8 cellular contexts compared by ENCODE assay signal in genomic region chr1:67429528-67430357, GRCh38. TPM values are rescaled to one million over a fixed set of nuclear protein-coding genes. Genes with fewer than 3 reads are reported as not detected.
DNase-seq lines count a peak whose midpoint lies in the region; ATAC-seq and TF ChIP-seq lines count a peak whose summit lies in the region.

No MANE protein-coding gene starts in this region.

- H3K9ac ChIP-seq in ES-I3 (ENCODE audit: low read depth, low read length): peak overlapping the region; percentile 93

- 0% methylated on average over 55 to 69 of the region's 69 CpGs for WGBS in psoas muscle, 3 donors

- H3K4me3 ChIP-seq in psoas muscle: peak overlapping the region; percentile 89

- H3K36me3 ChIP-seq in ES-I3 (ENCODE audit: insufficient read depth, low read length) (peaks cover 16% of the 10 kb centered on the region), psoas muscle (ENCODE audit: insufficient read depth in 1 of 2, low read depth in 1 of 2) (peaks cover 7 to 15% of the 10 kb centered on the region in 2 donors)

- intact Hi-C loops in left cardiac atrium (cut with DNase I) (no loop called here), psoas muscle (cut with DNase I) (no loop called here)

- POLR2A ChIA-PET in HEK293T (lab: Yijun Ruan, JAX): interaction anchor here (0.6 to 3.9 kb wide), 16 partner anchors 8 to 97 kb away, joined by 3 to 36 read pairs (median 4); no protein-coding TSS in a partner anchor

- CTCF ChIA-PET in HEK293T (lab: Yijun Ruan, JAX): no interaction called here

- H3K4me1 ChIP-seq in ES-I3 (ENCODE audit: insufficient read depth, low read length): peaks cover 7% of the 10 kb centered on the region; the same call in 1 of the 2 replicates
- peaks cover 55% of the 10 kb centered on the region for H3K4me1 ChIP-seq in psoas muscle

- H3K9me3 ChIP-seq in ES-I3 (ENCODE audit: control insufficient read depth, insufficient read depth, low read length) (no peaks in the 10 kb centered on the region), psoas muscle (no peaks in the 10 kb centered on the region)

- no peak for TF ChIP-seq CTCF in psoas muscle (IDR thresholded peaks at IDR 0.05)

- ATAC-seq in left cardiac atrium (peak; percentile 16 to 39), psoas muscle (peak; percentile 5 to 34 (median 10)), HG02973 (IDR thresholded peaks at IDR 0.05; ENCODE audit: unreplicated experiment) (no peak)

- peak overlapping the region; percentile 91 for H3K27ac ChIP-seq in psoas muscle

- DNase-seq in HEK293T (ENCODE audit: extremely low spot score) (peak; percentile 46), NCI-H774 (lab: John Stamatoyannopoulos, UW) (peak; percentile 23), left cardiac atrium (peak; percentile 37), psoas muscle (peak; percentile 33 to 66), NCI-H510A treated with DMSO at 0.1 percent for 48 hours (lab: John Stamatoyannopoulos, UW) (no peak)
- peak; percentile 47 for DNase-seq in activated naive CD4-positive, alpha-beta T cell treated with anti-CD3 and anti-CD28 coated beads, Interleukin-2, amount 50 U/mL, for 16 hours

- H3K27me3 ChIP-seq in psoas muscle (ENCODE audit: insufficient read depth in 3 of 3, low read length in 2 of 3): no peaks in the 10 kb centered on the region

TF ChIP-seq in HEK293T, 16 proteins besides CTCF, POLR2A, EP300 and RAD21:
- TF ChIP-seq HDGF (IDR thresholded peaks at IDR 0.05; ENCODE audit: borderline replicate concordance) (peak; percentile 80; the same call in 1 of the 2 replicates), NFRKB (IDR thresholded peaks at IDR 0.05) (peak; percentile 100), ARNT (IDR thresholded peaks at IDR 0.05) (peak; percentile 33; the same call in 1 of the 2 replicates), FOXK2 (IDR thresholded peaks at IDR 0.05) (no peak), L3MBTL2 (conservative IDR thresholded peaks at IDR 0.05) (peak; percentile 42), SP1 (IDR thresholded peaks at IDR 0.05) (no peak)

RNA-seq across cellular contexts. Expression of gene SERBP1, which starts 0.5 kb away (rescaled TPM):
- total RNA-seq in left cardiac atrium: 100 to 1,000 TPM; 103 to 122 TPM
- total RNA-seq in psoas muscle: 100 to 1,000 TPM; 197 to 289 (median 216) TPM
- polyA plus RNA-seq in psoas muscle: 100 to 1,000 TPM; 189 to 299 (median 277) TPM
